14 cellular contexts compared by ENCODE assay signal in genomic region chr19:8352134-8352827, GRCh38. TPM values are rescaled to one million over a fixed set of nuclear protein-coding genes. Genes with fewer than 3 reads are reported as not detected.
DNase-seq lines count a peak whose midpoint lies in the region; ATAC-seq, FAIRE-seq and TF ChIP-seq lines count a peak whose summit lies in the region.
"Had no signal": no experiment of that assay in that cellular context is flagged by ENCODE, and none has a peak within 500 bp of the region (broad histone marks: within the 10 kb centered on the region; RNA-seq: fewer than 3 reads in every experiment).

No MANE protein-coding gene starts in this region.

- no peaks in the 10 kb centered on the region for H3K9me1 ChIP-seq in endothelial cell of umbilical vein (replicated peaks; ENCODE audit: control insufficient read depth, extremely low read depth, insufficient read depth, low read length)

- H3K4me2 ChIP-seq in BLaER1 treated with 17β-estradiol and CSF1 and Interleukin-3, amounts not matched to agents 10 nM and 100 nM = peak overlapping the region in 10 of 11 experiments; percentile 1 to 41 (median 22); a peak in 10 of 22 replicates
- H3K4me2 ChIP-seq in MM.1S (ENCODE audit: low read depth, low read length) = peak overlapping the region; percentile 46; the same call in 1 of the 2 replicates
- H3K4me2 ChIP-seq in endothelial cell of umbilical vein (ENCODE audit: insufficient read depth, low read length) = no peak overlapping the region
- peak overlapping the region; percentile 81 for H3K4me2 ChIP-seq in osteoblast (ENCODE audit: insufficient read depth, low read length)
- H3K4me2 ChIP-seq: PC-9 had no signal

- no peak for ATAC-seq in HG03460 (IDR thresholded peaks at IDR 0.05; ENCODE audit: unreplicated experiment)
- ATAC-seq: activated CD4-positive, CD25-positive, alpha-beta regulatory T cell treated with anti-CD3 and anti-CD28 coated beads, Interleukin-2, amount 50 U/mL, for 24 hours; activated naive CD4-positive, alpha-beta T cell treated with anti-CD3 and anti-CD28 coated beads, Interleukin-2, amount 50 U/mL, for 72 hours had no signal

- peak; percentile 15 for FAIRE-seq in endothelial cell of umbilical vein (lab: Jason Lieb, UNC)
- FAIRE-seq: GM18507 had no signal

- dilution Hi-C loops in endothelial cell of umbilical vein (cut with MboI; ENCODE audit: extremely low pct_ligation_motif_present, low sequenced_read_pairs) = no loop called here

- no peak overlapping the region for H3K9ac ChIP-seq in BLaER1 treated with 17β-estradiol and CSF1 and Interleukin-3, amounts not matched to agents 10 nM and 100 nM
- no peak overlapping the region for H3K9ac ChIP-seq in MM.1S (ENCODE audit: low read length)
- H3K9ac ChIP-seq in endothelial cell of umbilical vein (replicated peaks; ENCODE audit: extremely low read depth, insufficient read depth, low read length) = no peak overlapping the region

- H3K27ac ChIP-seq in BLaER1 treated with 17β-estradiol and CSF1 and Interleukin-3, amounts not matched to agents 10 nM and 100 nM = no peak overlapping the region
- H3K27ac ChIP-seq in MM.1S (ENCODE audit: low read length) (no peak overlapping the region), endothelial cell of umbilical vein (ENCODE audit: insufficient read depth, low read depth, low read length) (no peak overlapping the region), osteoblast (ENCODE audit: low read depth, low read length) (no peak overlapping the region)
- H3K27ac ChIP-seq: PC-9 had no signal

- no peaks in the 10 kb centered on the region for H4K20me1 ChIP-seq in BLaER1 treated with 17β-estradiol and CSF1 and Interleukin-3, amounts not matched to agents 10 nM and 100 nM
- H4K20me1 ChIP-seq in MM.1S (ENCODE audit: insufficient read depth, low read length) (no peaks in the 10 kb centered on the region), endothelial cell of umbilical vein (replicated peaks; ENCODE audit: control insufficient read depth, extremely low read depth, insufficient read depth, low read length) (no peaks in the 10 kb centered on the region), osteoblast (ENCODE audit: insufficient read depth, low read length) (no peaks in the 10 kb centered on the region)

- no peak for TF ChIP-seq POLR2A in endothelial cell of umbilical vein (IDR thresholded peaks at IDR 0.05; ENCODE audit: low read depth, low read length)

- no peaks in the 10 kb centered on the region for H3K79me2 ChIP-seq in MM.1S (ENCODE audit: low read length)
- H3K79me2 ChIP-seq in endothelial cell of umbilical vein (ENCODE audit: control insufficient read depth, insufficient read depth, low read length) = no peaks in the 10 kb centered on the region
- no peaks in the 10 kb centered on the region for H3K79me2 ChIP-seq in osteoblast (ENCODE audit: insufficient read depth, low read length)

- BruUV-seq in endothelial cell of umbilical vein (replicated peaks; lab: Mats Ljungman, UMichigan) = no TSS peak

- H3K4me1 ChIP-seq in BLaER1 treated with 17β-estradiol and CSF1 and Interleukin-3, amounts not matched to agents 10 nM and 100 nM = peaks cover 21 to 54% (median 39%) of the 10 kb centered on the region in 10 experiments
- H3K4me1 ChIP-seq in MM.1S (ENCODE audit: low read length) = no peaks in the 10 kb centered on the region
- H3K4me1 ChIP-seq in endothelial cell of umbilical vein (ENCODE audit: control insufficient read depth, extremely low read depth, insufficient read depth, low read length) = peaks cover 26% of the 10 kb centered on the region
- peaks cover 39% of the 10 kb centered on the region for H3K4me1 ChIP-seq in osteoblast (ENCODE audit: insufficient read depth, low read length)

- CTCF ChIA-PET in endothelial cell of umbilical vein (lab: Charles Lee) = interaction anchor here (0.9 to 4.9 kb wide), 12 partner anchors 11 to 229 kb away, joined by 3 to 79 read pairs (median 30); partner anchors contain the start of genes ANGPTL4 and MARCHF2

- DNase-seq in MM.1S (no peak), endothelial cell of umbilical vein (ENCODE audit: low read depth, low spot score) (no peak), osteoblast (ENCODE audit: insufficient read length, low spot score, missing footprints) (peak; percentile 85), NCI-H526 (lab: John Stamatoyannopoulos, UW) (no peak), posterior cingulate gyrus (no peak), MV-4-11 (lab: John Stamatoyannopoulos, UW) (no peak)
- DNase-seq: PC-9; sigmoid colon; stimulated activated CD8-positive, alpha-beta memory T cell treated with anti-CD3 and anti-CD28 coated beads, Interleukin-4, amount 100 ng/mL, for 48 hours had no signal

- H3F3A ChIP-seq in MM.1S (ENCODE audit: insufficient read depth, low read length) = no peaks in the 10 kb centered on the region

- POLR2A ChIA-PET in endothelial cell of umbilical vein (lab: Charles Lee) = no interaction called here

- no peak overlapping the region for H2AFZ ChIP-seq in MM.1S (ENCODE audit: low read length)
- no peak overlapping the region for H2AFZ ChIP-seq in endothelial cell of umbilical vein (ENCODE audit: low read depth, low read length)
- H2AFZ ChIP-seq in osteoblast (ENCODE audit: low read length) = peak overlapping the region; percentile 62
- H2AFZ ChIP-seq: PC-9 had no signal

- TF ChIP-seq CTCF in MM.1S (IDR thresholded peaks at IDR 0.05; ENCODE audit: low read length) = no peak
- no peak for TF ChIP-seq CTCF in endothelial cell of umbilical vein (IDR thresholded peaks at IDR 0.05; ENCODE audit: extremely low read depth in 1 of 2, insufficient read depth in 1 of 2, low read depth in 1 of 2, low read length in 2 of 2)
- no peak for TF ChIP-seq CTCF in osteoblast (IDR thresholded peaks at IDR 0.05; ENCODE audit: extremely low read depth, low read depth, low read length)

- H3K9me2 ChIP-seq in MM.1S (replicated peaks; ENCODE audit: insufficient read depth, low read length) = no peaks in the 10 kb centered on the region

- peaks cover 0 to 3% (median 0%) of the 10 kb centered on the region in 11 experiments; a peak in 3 of 22 replicates for H3K27me3 ChIP-seq in BLaER1 treated with 17β-estradiol and CSF1 and Interleukin-3, amounts not matched to agents 10 nM and 100 nM
- peaks cover 33% of the 10 kb centered on the region for H3K27me3 ChIP-seq in MM.1S (replicated peaks; ENCODE audit: insufficient read depth, low read length)
- H3K27me3 ChIP-seq in endothelial cell of umbilical vein (ENCODE audit: control insufficient read depth in 2 of 2, insufficient read depth in 2 of 2, low read length in 2 of 2) = no peaks in the 10 kb centered on the region
- H3K27me3 ChIP-seq in osteoblast (ENCODE audit: insufficient read depth, low read length) = no peaks in the 10 kb centered on the region

- H3K9me3 ChIP-seq in BLaER1 treated with 17β-estradiol and CSF1 and Interleukin-3, amounts not matched to agents 10 nM and 100 nM (replicated peaks in 1 of 11) = peaks cover 0 to 8% (median 0%) of the 10 kb centered on the region in 11 experiments; a peak in 5 of 22 replicates
- no peaks in the 10 kb centered on the region for H3K9me3 ChIP-seq in MM.1S (replicated peaks; ENCODE audit: insufficient read depth, low read length)
- H3K9me3 ChIP-seq in endothelial cell of umbilical vein (replicated peaks; ENCODE audit: control insufficient read depth, insufficient read depth, low read length) = no peaks in the 10 kb centered on the region
- H3K9me3 ChIP-seq in osteoblast (ENCODE audit: low read depth, low read length) = no peaks in the 10 kb centered on the region
- H3K9me3 ChIP-seq: sigmoid colon had no signal

- no peaks in the 10 kb centered on the region for H3K36me3 ChIP-seq in BLaER1 treated with 17β-estradiol and CSF1 and Interleukin-3, amounts not matched to agents 10 nM and 100 nM
- no peaks in the 10 kb centered on the region for H3K36me3 ChIP-seq in MM.1S (replicated peaks; ENCODE audit: insufficient read depth, low read length)
- H3K36me3 ChIP-seq in endothelial cell of umbilical vein (ENCODE audit: control insufficient read depth in 2 of 2, extremely low read depth in 1 of 2, insufficient read depth in 2 of 2, low read length in 2 of 2) = no peaks in the 10 kb centered on the region
- H3K36me3 ChIP-seq in osteoblast (ENCODE audit: insufficient read depth, low read length) = no peaks in the 10 kb centered on the region
- H3K36me3 ChIP-seq: sigmoid colon had no signal

- no peak overlapping the region for H3K4me3 ChIP-seq in BLaER1 treated with 17β-estradiol and CSF1 and Interleukin-3, amounts not matched to agents 10 nM and 100 nM
- H3K4me3 ChIP-seq in MM.1S (ENCODE audit: low read length) = no peak overlapping the region
- no peak overlapping the region for H3K4me3 ChIP-seq in endothelial cell of umbilical vein (replicated peaks in 1 of 3; ENCODE audit: insufficient read depth in 1 of 3, low read depth in 1 of 3, low read length in 3 of 3)
- H3K4me3 ChIP-seq in osteoblast (ENCODE audit: insufficient read depth, low read length) = peak overlapping the region; percentile 61
- H3K4me3 ChIP-seq: PC-9 had no signal

- intact Hi-C loops in endothelial cell of umbilical vein (cut with micrococcal nuclease) (no loop called here), posterior cingulate gyrus (cut with DNase I) (loop anchor here (5.0 kb wide), 1 partner anchor 230 kb away; no protein-coding TSS in a partner anchor)

RNA-seq across cellular contexts. Expression of gene KANK3, which starts 9.2 kb away (rescaled TPM):
- total RNA-seq in endothelial cell of umbilical vein (26.3 and 30.0 TPM in 2 replicates), osteoblast (0.59 TPM in 1 of 2 replicates, not detected in the other)
- 22.1 and 25.0 TPM in 2 replicates for polyA plus RNA-seq in endothelial cell of umbilical vein
- 10.9 and 14.4 TPM in 2 replicates for polyA plus RNA-seq in endothelial cell of umbilical vein (2011; cell fraction: cytosol; rRNA removed)
- polyA plus RNA-seq in endothelial cell of umbilical vein (2011; cell fraction: nucleus; rRNA removed) = 47.3 and 47.4 TPM in 2 replicates
- 6.1 and 11.4 TPM in 2 replicates for polyA plus RNA-seq in endothelial cell of umbilical vein (2012)
- 8.3 and 8.7 TPM in 2 replicates for polyA minus RNA-seq in endothelial cell of umbilical vein
- not detected for polyA minus RNA-seq in endothelial cell of umbilical vein (2011; cell fraction: cytosol; rRNA and poly(A)+ RNA removed)
- 6.3 and 14.1 TPM in 2 replicates for polyA minus RNA-seq in endothelial cell of umbilical vein (2011; cell fraction: nucleus; rRNA and poly(A)+ RNA removed)

RNA-seq across cellular contexts. Expression of gene ANGPTL4, which starts 11.7 kb away (rescaled TPM):
- total RNA-seq in endothelial cell of umbilical vein (3.9 and 4.6 TPM in 2 replicates), osteoblast (1.1 and 1.2 TPM in 2 replicates)
- polyA plus RNA-seq in endothelial cell of umbilical vein = 14.1 and 18.5 TPM in 2 replicates
- 11.1 and 13.6 TPM in 2 replicates for polyA plus RNA-seq in endothelial cell of umbilical vein (2011; cell fraction: cytosol; rRNA removed)
- polyA plus RNA-seq in endothelial cell of umbilical vein (2011; cell fraction: nucleus; rRNA removed) = 21.6 and 23.6 TPM in 2 replicates
- polyA plus RNA-seq in endothelial cell of umbilical vein (2012) = 18.8 and 26.4 TPM in 2 replicates
- polyA minus RNA-seq in endothelial cell of umbilical vein = 2.5 and 5.9 TPM in 2 replicates
- 0.72 TPM for polyA minus RNA-seq in endothelial cell of umbilical vein (2011; cell fraction: cytosol; rRNA and poly(A)+ RNA removed)
- 4.3 and 11.4 TPM in 2 replicates for polyA minus RNA-seq in endothelial cell of umbilical vein (2011; cell fraction: nucleus; rRNA and poly(A)+ RNA removed)
- total RNA-seq: PC-9 had no signal

RNA-seq across cellular contexts. Expression of gene RPS28, which starts 31.0 kb away (rescaled TPM):
- 1,555 and 1,664 TPM in 2 replicates for total RNA-seq in endothelial cell of umbilical vein
- 865 and 990 TPM in 2 replicates for polyA plus RNA-seq in endothelial cell of umbilical vein
- polyA plus RNA-seq in endothelial cell of umbilical vein (2011; cell fraction: cytosol; rRNA removed) = 799 and 842 TPM in 2 replicates
- polyA plus RNA-seq in endothelial cell of umbilical vein (2011; cell fraction: nucleus; rRNA removed) = 200 and 336 TPM in 2 replicates
- 2,106 and 2,592 TPM in 2 replicates for polyA plus RNA-seq in endothelial cell of umbilical vein (2012)
- 420 and 491 TPM in 2 replicates for polyA minus RNA-seq in endothelial cell of umbilical vein
- polyA minus RNA-seq in endothelial cell of umbilical vein (2011; cell fraction: cytosol; rRNA and poly(A)+ RNA removed) = 322 TPM
- polyA minus RNA-seq in endothelial cell of umbilical vein (2011; cell fraction: nucleus; rRNA and poly(A)+ RNA removed) = 48.7 and 96.3 TPM in 2 replicates
- total RNA-seq in osteoblast = 177 and 180 TPM in 2 replicates

RNA-seq across cellular contexts. Expression of gene NDUFA7, which starts 31.1 kb away (rescaled TPM):
- total RNA-seq in endothelial cell of umbilical vein (60.2 and 62.0 TPM in 2 replicates), osteoblast (9.0 and 18.3 TPM in 2 replicates)
- polyA plus RNA-seq in endothelial cell of umbilical vein = 169 and 196 TPM in 2 replicates
- polyA plus RNA-seq in endothelial cell of umbilical vein (2011; cell fraction: cytosol; rRNA removed) = 60.1 and 63.3 TPM in 2 replicates
- 27.0 and 32.6 TPM in 2 replicates for polyA plus RNA-seq in endothelial cell of umbilical vein (2011; cell fraction: nucleus; rRNA removed)
- 74.3 and 105 TPM in 2 replicates for polyA plus RNA-seq in endothelial cell of umbilical vein (2012)
- polyA minus RNA-seq in endothelial cell of umbilical vein = 54.9 and 60.2 TPM in 2 replicates
- polyA minus RNA-seq in endothelial cell of umbilical vein (2011; cell fraction: cytosol; rRNA and poly(A)+ RNA removed) = 60.9 TPM
- 17.9 and 21.0 TPM in 2 replicates for polyA minus RNA-seq in endothelial cell of umbilical vein (2011; cell fraction: nucleus; rRNA and poly(A)+ RNA removed)

RNA-seq across cellular contexts. Expression of gene RAB11B, which starts 37.9 kb away (rescaled TPM):
- total RNA-seq in endothelial cell of umbilical vein (92.2 and 99.8 TPM in 2 replicates), osteoblast (24.2 and 28.3 TPM in 2 replicates)
- 74.1 and 80.0 TPM in 2 replicates for polyA plus RNA-seq in endothelial cell of umbilical vein
- polyA plus RNA-seq in endothelial cell of umbilical vein (2011; cell fraction: cytosol; rRNA removed) = 54.1 and 72.1 TPM in 2 replicates
- 130 and 131 TPM in 2 replicates for polyA plus RNA-seq in endothelial cell of umbilical vein (2011; cell fraction: nucleus; rRNA removed)
- polyA plus RNA-seq in endothelial cell of umbilical vein (2012) = 82.6 and 111 TPM in 2 replicates
- 58.4 and 64.1 TPM in 2 replicates for polyA minus RNA-seq in endothelial cell of umbilical vein
- 32.6 TPM for polyA minus RNA-seq in endothelial cell of umbilical vein (2011; cell fraction: cytosol; rRNA and poly(A)+ RNA removed)
- 45.5 and 73.0 TPM in 2 replicates for polyA minus RNA-seq in endothelial cell of umbilical vein (2011; cell fraction: nucleus; rRNA and poly(A)+ RNA removed)

Comparison
In these comparisons a context has a peak if more than half of its experiments do, and no peak if none do; other contexts are left out.
1. RNA of gene KANK3, which starts 9.2 kb away (total RNA-seq): 26.3 to 30.0 TPM in endothelial cell of umbilical vein; 0.59 TPM in osteoblast; every median in the first group is over 10 times any median in the second.